28 cellular contexts compared by ENCODE assay signal in genomic region chr7:43664681-43665080, GRCh38.
DNase-seq lines count a peak whose midpoint lies in the region; ATAC-seq and TF ChIP-seq lines count a peak whose summit lies in the region.
"Had no signal": no experiment of that assay in that cellular context is flagged by ENCODE, and none has a peak within 500 bp of the region (broad histone marks: within the 10 kb centered on the region; RNA-seq: fewer than 3 reads in every experiment).

No MANE protein-coding gene starts in this region.

- no peak overlapping the region for H3K9ac ChIP-seq in Karpas-422 (ENCODE audit: low read length)
- H3K9ac ChIP-seq: BLaER1 had no signal

- ATAC-seq in gastroesophageal sphincter (no peak), GM21576 (IDR thresholded peaks at IDR 0.05; ENCODE audit: unreplicated experiment) (no peak)
- ATAC-seq: left lobe of liver; natural killer cell treated with Interleukin-12 subunit alpha and Interleukin-12 subunit beta and Interleukin-15 and Interleukin-18, amount 100 ng/mL, for 72 hours; pancreas had no signal

- WGBS in gastroesophageal sphincter (ENCODE audit: low coverage in 1 of 2), 2 donors, result 0 to 17% methylated on average over 1 of the region's 1 CpG

- TF ChIP-seq EP300 in gastroesophageal sphincter (IDR thresholded peaks at IDR 0.05), result no peak

- H3K4me2 ChIP-seq in Karpas-422 (ENCODE audit: low read depth, low read length, poor library complexity, severe bottlenecking), result peak overlapping the region; percentile 0
- H3K4me2 ChIP-seq: BLaER1, hepatocyte had no signal

- peaks cover 73% of the 10 kb centered on the region for H3K4me1 Mint-ChIP-seq in activated naive CD4-positive, alpha-beta T cell treated with anti-CD3 and anti-CD28 coated beads for 36 hours (ENCODE audit: low read depth)
- H3K4me1 Mint-ChIP-seq in activated naive CD8-positive, alpha-beta T cell (ENCODE audit: low read depth), result peaks cover 77% of the 10 kb centered on the region

- H3K27me3 Mint-ChIP-seq in activated naive CD4-positive, alpha-beta T cell treated with anti-CD3 and anti-CD28 coated beads for 36 hours (ENCODE audit: low read depth), result no peaks in the 10 kb centered on the region
- no peaks in the 10 kb centered on the region for H3K27me3 Mint-ChIP-seq in activated naive CD8-positive, alpha-beta T cell
- H3K27me3 Mint-ChIP-seq: natural killer cell treated with Interleukin-12 subunit alpha and Interleukin-12 subunit beta and Interleukin-15 and Interleukin-18, amount 100 ng/mL, for 72 hours; type B pancreatic cell had no signal

- TF ChIP-seq POLR2A in gastroesophageal sphincter (IDR thresholded peaks at IDR 0.05), result no peak

- H3K9me3 Mint-ChIP-seq in activated naive CD4-positive, alpha-beta T cell treated with anti-CD3 and anti-CD28 coated beads for 36 hours, result peaks cover 19% of the 10 kb centered on the region
- no peaks in the 10 kb centered on the region for H3K9me3 Mint-ChIP-seq in activated naive CD8-positive, alpha-beta T cell (ENCODE audit: low read depth)
- H3K9me3 Mint-ChIP-seq: immature natural killer cell; natural killer cell treated with Interleukin-12 subunit alpha and Interleukin-12 subunit beta and Interleukin-15 and Interleukin-18, amount 100 ng/mL, for 72 hours had no signal

- TF ChIP-seq CTCF in neutrophil (IDR thresholded peaks at IDR 0.05) (no peak), gastroesophageal sphincter (IDR thresholded peaks at IDR 0.05) (no peak)

- peaks cover 93% of the 10 kb centered on the region for H3K79me2 ChIP-seq in Karpas-422 (ENCODE audit: low read length)

- H3K4me3 ChIP-seq in Karpas-422 (ENCODE audit: low read length), result no peak overlapping the region
- H3K4me3 ChIP-seq in neutrophil (ENCODE audit: low read depth in 1 of 2, low read length in 1 of 2), result no peak overlapping the region
- no peak overlapping the region for H3K4me3 ChIP-seq in gastroesophageal sphincter
- H3K4me3 ChIP-seq: BLaER1, hepatocyte, pancreas, Peyer's patch, right atrium auricular region, SJSA1 had no signal

- intact Hi-C loops in activated naive CD4-positive, alpha-beta T cell treated with anti-CD3 and anti-CD28 coated beads for 36 hours (cut with micrococcal nuclease), result loop anchor here (1.0 to 5.0 kb wide), 2 partner anchors 16 to 1782 kb away; no protein-coding TSS in a partner anchor

- H3K9me3 ChIP-seq in Karpas-422 (ENCODE audit: low read length), result no peaks in the 10 kb centered on the region
- no peaks in the 10 kb centered on the region for H3K9me3 ChIP-seq in neutrophil
- no peaks in the 10 kb centered on the region for H3K9me3 ChIP-seq in gastroesophageal sphincter
- H3K9me3 ChIP-seq: pancreas, Peyer's patch, right atrium auricular region, SJSA1 had no signal

- no peaks in the 10 kb centered on the region for H3K27me3 ChIP-seq in Karpas-422 (ENCODE audit: low read length)
- H3K27me3 ChIP-seq in neutrophil, result no peaks in the 10 kb centered on the region
- H3K27me3 ChIP-seq in gastroesophageal sphincter, result no peaks in the 10 kb centered on the region
- H3K27me3 ChIP-seq: BLaER1, hepatocyte, pancreas, Peyer's patch, right atrium auricular region, SJSA1 had no signal

- peak overlapping the region; percentile 33; the same call in 1 of the 2 replicates for H3K27ac ChIP-seq in Karpas-422 (ENCODE audit: low read length)
- H3K27ac ChIP-seq in neutrophil, result peak overlapping the region; percentile 54
- H3K27ac ChIP-seq in gastroesophageal sphincter, result no peak overlapping the region
- H3K27ac ChIP-seq: BLaER1, hepatocyte, HL-60, pancreas, Peyer's patch, right atrium auricular region, SJSA1 had no signal

- CTCF ChIA-PET in activated naive CD4-positive, alpha-beta T cell treated with anti-CD3 and anti-CD28 coated beads for 36 hours (lab: Charles Lee), result interaction anchor here (0.8 to 3.8 kb wide), 5 partner anchors 16 to 82 kb away, joined by 3 to 29 read pairs (median 6); partner anchors contain the start of gene STK17A

- no peak overlapping the region for H3K4me3 Mint-ChIP-seq in activated naive CD4-positive, alpha-beta T cell treated with anti-CD3 and anti-CD28 coated beads for 36 hours
- no peak overlapping the region for H3K4me3 Mint-ChIP-seq in activated naive CD8-positive, alpha-beta T cell
- H3K4me3 Mint-ChIP-seq: immature natural killer cell; natural killer cell treated with Interleukin-12 subunit alpha and Interleukin-12 subunit beta and Interleukin-15 and Interleukin-18, amount 100 ng/mL, for 72 hours; T-helper 2 cell treated with Interferon-gamma antibody and Interleukin-4, amounts not matched to agents 5 μg/mL and 100 μg/mL, for 36 hours; type B pancreatic cell had no signal

- H3K9me2 ChIP-seq in Karpas-422 (replicated peaks; ENCODE audit: insufficient read depth, low read length), result no peaks in the 10 kb centered on the region

- H4K20me1 ChIP-seq in Karpas-422 (ENCODE audit: insufficient read depth, low read depth, low read length), result no peaks in the 10 kb centered on the region

- H3K27ac Mint-ChIP-seq in activated naive CD4-positive, alpha-beta T cell treated with anti-CD3 and anti-CD28 coated beads for 36 hours, result peak overlapping the region; percentile 86
- H3K27ac Mint-ChIP-seq in activated naive CD8-positive, alpha-beta T cell, result peak overlapping the region; percentile 89
- H3K27ac Mint-ChIP-seq: natural killer cell treated with Interleukin-12 subunit alpha and Interleukin-12 subunit beta and Interleukin-15 and Interleukin-18, amount 100 ng/mL, for 72 hours; T-helper 2 cell treated with Interferon-gamma antibody and Interleukin-4, amounts not matched to agents 5 μg/mL and 100 μg/mL, for 36 hours; type B pancreatic cell had no signal

- H2AFZ ChIP-seq in Karpas-422 (ENCODE audit: low read length), result no peak overlapping the region
- H2AFZ ChIP-seq: hepatocyte had no signal

- no peak for DNase-seq in activated naive CD4-positive, alpha-beta T cell treated with anti-CD3 and anti-CD28 coated beads for 36 hours
- no peak for DNase-seq in activated naive CD4-positive, alpha-beta T cell treated with anti-CD3 and anti-CD28 coated beads, Interleukin-2, amount 50 U/mL, for 16 hours
- DNase-seq in Karpas-422 (no peak), T1000 (lab: John Stamatoyannopoulos, UW) (no peak)
- DNase-seq: activated CD8-positive, alpha-beta memory T cell treated with anti-CD3 and anti-CD28 coated beads for 24 hours; anterior cingulate cortex; caudate nucleus; erythroblast; foreskin fibroblast; GOT3; immature natural killer cell; NCI-H1417; NCI-H510A treated with DMSO at 0.1 percent for 48 hours; pancreas; Peyer's patch had no signal

- H3K36me3 Mint-ChIP-seq in activated naive CD4-positive, alpha-beta T cell treated with anti-CD3 and anti-CD28 coated beads for 36 hours (ENCODE audit: low read depth), result peaks cover 33% of the 10 kb centered on the region
- H3K36me3 Mint-ChIP-seq in activated naive CD8-positive, alpha-beta T cell, result peaks cover 33% of the 10 kb centered on the region

- H3K36me3 ChIP-seq in Karpas-422 (ENCODE audit: insufficient read depth, low read length), result no peaks in the 10 kb centered on the region
- no peaks in the 10 kb centered on the region for H3K36me3 ChIP-seq in neutrophil
- no peaks in the 10 kb centered on the region for H3K36me3 ChIP-seq in gastroesophageal sphincter
- H3K36me3 ChIP-seq: pancreas, Peyer's patch, right atrium auricular region, SJSA1 had no signal

- H3K4me1 ChIP-seq in Karpas-422 (ENCODE audit: low read length) (peaks cover 42% of the 10 kb centered on the region), neutrophil (ENCODE audit: control insufficient read depth in 1 of 2, insufficient read depth in 1 of 2, low read depth in 1 of 2, low read length in 1 of 2) (peaks cover 7 to 9% of the 10 kb centered on the region in 2 experiments), gastroesophageal sphincter (peaks cover 0 to 11% (median 2%) of the 10 kb centered on the region in 3 donors)
- H3K4me1 ChIP-seq: BLaER1, right atrium auricular region had no signal

Comparison
In these comparisons a context has a peak if more than half of its experiments do, and no peak if none do; other contexts are left out.
1. H3K27ac ChIP-seq: peak in Karpas-422 (single experiment) and neutrophil (single experiment); none in gastroesophageal sphincter (0 of 4).